Comparison of ENCODE assay signal across 1 cellular context in the genomic region with DNA sequence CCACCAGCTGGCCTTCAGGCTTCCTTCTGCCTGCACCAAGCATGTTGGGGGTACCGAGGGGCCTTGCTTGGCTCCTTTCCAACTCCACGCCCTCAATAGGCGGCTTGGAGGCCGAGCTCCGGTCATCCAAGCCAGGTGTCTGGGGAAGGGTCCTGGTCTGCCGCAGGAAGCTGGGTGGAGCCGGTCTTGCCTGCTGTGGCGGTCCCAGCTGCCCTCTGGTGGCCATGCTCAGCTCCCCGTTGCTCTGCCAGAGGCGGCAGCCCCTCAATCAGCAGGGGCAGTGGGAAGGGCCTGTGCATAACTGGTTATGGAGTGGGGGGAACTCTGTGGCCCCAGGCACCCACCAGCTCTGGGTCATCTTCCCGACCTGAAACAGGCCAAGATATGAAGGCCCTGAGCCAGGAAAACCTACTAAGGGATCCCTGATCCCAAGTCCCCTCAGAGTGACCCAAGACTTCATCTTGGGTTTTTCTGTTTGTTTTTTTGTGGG.
TF ChIP-seq lines count a peak whose summit lies in the region.

No MANE protein-coding gene starts in this region.

TF ChIP-seq in GM23338, 12 proteins besides CTCF, POLR2A, EP300 and RAD21 (continued from another document):
- TF ChIP-seq, protein P1, sequence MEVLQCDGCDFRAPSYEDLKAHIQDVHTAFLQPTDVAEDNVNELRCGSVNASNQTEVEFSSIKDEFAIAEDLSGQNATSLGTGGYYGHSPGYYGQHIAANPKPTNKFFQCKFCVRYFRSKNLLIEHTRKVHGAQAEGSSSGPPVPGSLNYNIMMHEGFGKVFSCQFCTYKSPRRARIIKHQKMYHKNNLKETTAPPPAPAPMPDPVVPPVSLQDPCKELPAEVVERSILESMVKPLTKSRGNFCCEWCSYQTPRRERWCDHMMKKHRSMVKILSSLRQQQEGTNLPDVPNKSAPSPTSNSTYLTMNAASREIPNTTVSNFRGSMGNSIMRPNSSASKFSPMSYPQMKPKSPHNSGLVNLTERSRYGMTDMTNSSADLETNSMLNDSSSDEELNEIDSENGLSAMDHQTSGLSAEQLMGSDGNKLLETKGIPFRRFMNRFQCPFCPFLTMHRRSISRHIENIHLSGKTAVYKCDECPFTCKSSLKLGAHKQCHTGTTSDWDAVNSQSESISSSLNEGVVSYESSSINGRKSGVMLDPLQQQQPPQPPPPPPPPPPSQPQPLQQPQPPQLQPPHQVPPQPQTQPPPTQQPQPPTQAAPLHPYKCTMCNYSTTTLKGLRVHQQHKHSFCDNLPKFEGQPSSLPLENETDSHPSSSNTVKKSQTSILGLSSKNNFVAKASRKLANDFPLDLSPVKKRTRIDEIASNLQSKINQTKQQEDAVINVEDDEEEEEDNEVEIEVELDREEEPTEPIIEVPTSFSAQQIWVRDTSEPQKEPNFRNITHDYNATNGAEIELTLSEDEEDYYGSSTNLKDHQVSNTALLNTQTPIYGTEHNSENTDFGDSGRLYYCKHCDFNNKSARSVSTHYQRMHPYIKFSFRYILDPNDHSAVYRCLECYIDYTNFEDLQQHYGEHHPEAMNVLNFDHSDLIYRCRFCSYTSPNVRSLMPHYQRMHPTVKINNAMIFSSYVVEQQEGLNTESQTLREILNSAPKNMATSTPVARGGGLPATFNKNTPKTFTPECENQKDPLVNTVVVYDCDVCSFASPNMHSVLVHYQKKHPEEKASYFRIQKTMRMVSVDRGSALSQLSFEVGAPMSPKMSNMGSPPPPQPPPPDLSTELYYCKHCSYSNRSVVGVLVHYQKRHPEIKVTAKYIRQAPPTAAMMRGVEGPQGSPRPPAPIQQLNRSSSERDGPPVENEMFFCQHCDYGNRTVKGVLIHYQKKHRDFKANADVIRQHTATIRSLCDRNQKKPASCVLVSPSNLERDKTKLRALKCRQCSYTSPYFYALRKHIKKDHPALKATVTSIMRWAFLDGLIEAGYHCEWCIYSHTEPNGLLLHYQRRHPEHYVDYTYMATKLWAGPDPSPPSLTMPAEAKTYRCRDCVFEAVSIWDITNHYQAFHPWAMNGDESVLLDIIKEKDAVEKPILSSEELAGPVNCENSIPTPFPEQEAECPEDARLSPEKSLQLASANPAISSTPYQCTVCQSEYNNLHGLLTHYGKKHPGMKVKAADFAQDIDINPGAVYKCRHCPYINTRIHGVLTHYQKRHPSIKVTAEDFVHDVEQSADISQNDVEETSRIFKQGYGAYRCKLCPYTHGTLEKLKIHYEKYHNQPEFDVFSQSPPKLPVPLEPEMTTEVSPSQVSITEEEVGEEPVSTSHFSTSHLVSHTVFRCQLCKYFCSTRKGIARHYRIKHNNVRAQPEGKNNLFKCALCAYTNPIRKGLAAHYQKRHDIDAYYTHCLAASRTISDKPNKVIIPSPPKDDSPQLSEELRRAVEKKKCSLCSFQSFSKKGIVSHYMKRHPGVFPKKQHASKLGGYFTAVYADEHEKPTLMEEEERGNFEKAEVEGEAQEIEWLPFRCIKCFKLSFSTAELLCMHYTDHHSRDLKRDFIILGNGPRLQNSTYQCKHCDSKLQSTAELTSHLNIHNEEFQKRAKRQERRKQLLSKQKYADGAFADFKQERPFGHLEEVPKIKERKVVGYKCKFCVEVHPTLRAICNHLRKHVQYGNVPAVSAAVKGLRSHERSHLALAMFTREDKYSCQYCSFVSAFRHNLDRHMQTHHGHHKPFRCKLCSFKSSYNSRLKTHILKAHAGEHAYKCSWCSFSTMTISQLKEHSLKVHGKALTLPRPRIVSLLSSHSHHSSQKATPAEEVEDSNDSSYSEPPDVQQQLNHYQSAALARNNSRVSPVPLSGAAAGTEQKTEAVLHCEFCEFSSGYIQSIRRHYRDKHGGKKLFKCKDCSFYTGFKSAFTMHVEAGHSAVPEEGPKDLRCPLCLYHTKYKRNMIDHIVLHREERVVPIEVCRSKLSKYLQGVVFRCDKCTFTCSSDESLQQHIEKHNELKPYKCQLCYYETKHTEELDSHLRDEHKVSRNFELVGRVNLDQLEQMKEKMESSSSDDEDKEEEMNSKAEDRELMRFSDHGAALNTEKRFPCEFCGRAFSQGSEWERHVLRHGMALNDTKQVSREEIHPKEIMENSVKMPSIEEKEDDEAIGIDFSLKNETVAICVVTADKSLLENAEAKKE (CRISPR knock-in tag; IDR thresholded peaks at IDR 0.05) = no peak
- TF ChIP-seq CREB1 (CRISPR knock-in tag; IDR thresholded peaks at IDR 0.05; ENCODE audit: low read depth) (no peak), STAT1 (IDR thresholded peaks at IDR 0.05; ENCODE audit: unreplicated experiment) (no peak)
- TF ChIP-seq, protein P2, sequence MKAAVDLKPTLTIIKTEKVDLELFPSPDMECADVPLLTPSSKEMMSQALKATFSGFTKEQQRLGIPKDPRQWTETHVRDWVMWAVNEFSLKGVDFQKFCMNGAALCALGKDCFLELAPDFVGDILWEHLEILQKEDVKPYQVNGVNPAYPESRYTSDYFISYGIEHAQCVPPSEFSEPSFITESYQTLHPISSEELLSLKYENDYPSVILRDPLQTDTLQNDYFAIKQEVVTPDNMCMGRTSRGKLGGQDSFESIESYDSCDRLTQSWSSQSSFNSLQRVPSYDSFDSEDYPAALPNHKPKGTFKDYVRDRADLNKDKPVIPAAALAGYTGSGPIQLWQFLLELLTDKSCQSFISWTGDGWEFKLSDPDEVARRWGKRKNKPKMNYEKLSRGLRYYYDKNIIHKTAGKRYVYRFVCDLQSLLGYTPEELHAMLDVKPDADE (IDR thresholded peaks at IDR 0.05) = no peak
